Comparison of ENCODE assay signal across 8 cellular contexts in genomic region chr2:224638338-224638823, GRCh38. TPM values are rescaled to one million over a fixed set of nuclear protein-coding genes. Genes with fewer than 3 reads are reported as not detected.
DNase-seq lines count a peak whose midpoint lies in the region; ATAC-seq, FAIRE-seq and TF ChIP-seq lines count a peak whose summit lies in the region.

No MANE protein-coding gene starts in this region.

- peak; percentile 7 for DNase-seq in activated CD8-positive, alpha-beta T cell treated with anti-CD3 and anti-CD28 coated beads for 36 hours
- no peak for DNase-seq in activated CD8-positive, alpha-beta T cell treated with anti-CD3 and anti-CD28 coated beads, Interleukin-2, amount 10 ng/mL, durations not matched to agents 7 days and 5 days
- DNase-seq in T-helper 2 cell treated with Interferon-gamma antibody and Interleukin-4, amounts not matched to agents 5 μg/mL and 100 μg/mL, for 36 hours (ENCODE audit: low spot score) = peak; percentile 44
- DNase-seq in stimulated activated CD4-positive, alpha-beta T cell treated with anti-CD3 and anti-CD28 coated beads, Interleukin-12 subunit alpha, Interleukin-12 subunit beta, amount 100 ng/mL, for 4 hours = peak; percentile 18
- DNase-seq in DMS114 treated with DMSO at 0.1 percent for 48 hours (lab: John Stamatoyannopoulos, UW; ENCODE audit: unreplicated experiment) (no peak), RCC 7860 (ENCODE audit: low spot score) (no peak), NCI-H2107 (lab: John Stamatoyannopoulos, UW) (no peak)

- H3K4me1 Mint-ChIP-seq in activated CD8-positive, alpha-beta T cell treated with anti-CD3 and anti-CD28 coated beads for 36 hours (ENCODE audit: low read depth) = peaks cover 8% of the 10 kb centered on the region
- H3K4me1 Mint-ChIP-seq in activated CD8-positive, alpha-beta T cell treated with anti-CD3 and anti-CD28 coated beads, Interleukin-2, amount 10 ng/mL, durations not matched to agents 7 days and 5 days (ENCODE audit: low read depth) = peaks cover 3% of the 10 kb centered on the region
- peaks cover 5% of the 10 kb centered on the region for H3K4me1 Mint-ChIP-seq in T-helper 2 cell treated with Interferon-gamma antibody and Interleukin-4, amounts not matched to agents 5 μg/mL and 100 μg/mL, for 36 hours (ENCODE audit: low read depth)

- H3K9me3 Mint-ChIP-seq in activated CD8-positive, alpha-beta T cell treated with anti-CD3 and anti-CD28 coated beads for 36 hours = no peaks in the 10 kb centered on the region
- no peaks in the 10 kb centered on the region for H3K9me3 Mint-ChIP-seq in activated CD8-positive, alpha-beta T cell treated with anti-CD3 and anti-CD28 coated beads, Interleukin-2, amount 10 ng/mL, durations not matched to agents 7 days and 5 days (ENCODE audit: insufficient read depth)
- no peaks in the 10 kb centered on the region for H3K9me3 Mint-ChIP-seq in T-helper 2 cell treated with Interferon-gamma antibody and Interleukin-4, amounts not matched to agents 5 μg/mL and 100 μg/mL, for 36 hours

- no peaks in the 10 kb centered on the region for H3K27me3 Mint-ChIP-seq in activated CD8-positive, alpha-beta T cell treated with anti-CD3 and anti-CD28 coated beads for 36 hours
- H3K27me3 Mint-ChIP-seq in activated CD8-positive, alpha-beta T cell treated with anti-CD3 and anti-CD28 coated beads, Interleukin-2, amount 10 ng/mL, durations not matched to agents 7 days and 5 days (ENCODE audit: low read depth) = peaks cover 9% of the 10 kb centered on the region
- no peaks in the 10 kb centered on the region for H3K27me3 Mint-ChIP-seq in T-helper 2 cell treated with Interferon-gamma antibody and Interleukin-4, amounts not matched to agents 5 μg/mL and 100 μg/mL, for 36 hours (ENCODE audit: low read depth)

- peak overlapping the region; percentile 56 for H3K27ac Mint-ChIP-seq in activated CD8-positive, alpha-beta T cell treated with anti-CD3 and anti-CD28 coated beads for 36 hours
- no peak overlapping the region for H3K27ac Mint-ChIP-seq in activated CD8-positive, alpha-beta T cell treated with anti-CD3 and anti-CD28 coated beads, Interleukin-2, amount 10 ng/mL, durations not matched to agents 7 days and 5 days
- H3K27ac Mint-ChIP-seq in T-helper 2 cell treated with Interferon-gamma antibody and Interleukin-4, amounts not matched to agents 5 μg/mL and 100 μg/mL, for 36 hours = peak overlapping the region; percentile 81

- CTCF ChIA-PET in activated CD8-positive, alpha-beta T cell treated with anti-CD3 and anti-CD28 coated beads for 36 hours (lab: Charles Lee) = interaction anchor here (1.3 to 2.8 kb wide), 2 partner anchors 12 to 92 kb away, joined by 3 to 13 read pairs; no protein-coding TSS in a partner anchor
- CTCF ChIA-PET in activated CD8-positive, alpha-beta T cell treated with anti-CD3 and anti-CD28 coated beads, Interleukin-2, amount 10 ng/mL, durations not matched to agents 7 days and 5 days (lab: Charles Lee) = interaction anchor here (2.0 kb wide), 1 partner anchor 13 kb away, joined by 5 read pairs; no protein-coding TSS in a partner anchor

- TF ChIP-seq CTCF in activated CD8-positive, alpha-beta T cell treated with anti-CD3 and anti-CD28 coated beads for 36 hours (IDR thresholded peaks at IDR 0.05) = no peak

- intact Hi-C loops in activated CD8-positive, alpha-beta T cell treated with anti-CD3 and anti-CD28 coated beads for 36 hours (cut with micrococcal nuclease) = no loop called here

- no peak for FAIRE-seq in RCC 7860 (lab: Jason Lieb, UNC)

- no peak overlapping the region for H3K4me3 Mint-ChIP-seq in activated CD8-positive, alpha-beta T cell treated with anti-CD3 and anti-CD28 coated beads for 36 hours
- H3K4me3 Mint-ChIP-seq in activated CD8-positive, alpha-beta T cell treated with anti-CD3 and anti-CD28 coated beads, Interleukin-2, amount 10 ng/mL, durations not matched to agents 7 days and 5 days = no peak overlapping the region
- peak overlapping the region; percentile 4 for H3K4me3 Mint-ChIP-seq in T-helper 2 cell treated with Interferon-gamma antibody and Interleukin-4, amounts not matched to agents 5 μg/mL and 100 μg/mL, for 36 hours

- ATAC-seq in activated CD8-positive, alpha-beta T cell treated with anti-CD3 and anti-CD28 coated beads for 36 hours = no peak
- no peak for ATAC-seq in activated CD8-positive, alpha-beta T cell treated with anti-CD3 and anti-CD28 coated beads, Interleukin-2, amount 10 ng/mL, durations not matched to agents 7 days and 5 days
- ATAC-seq in HG03196 (IDR thresholded peaks at IDR 0.05; ENCODE audit: unreplicated experiment) = peak; percentile 86

- H3K36me3 Mint-ChIP-seq in activated CD8-positive, alpha-beta T cell treated with anti-CD3 and anti-CD28 coated beads for 36 hours (ENCODE audit: low read depth) = no peaks in the 10 kb centered on the region
- no peaks in the 10 kb centered on the region for H3K36me3 Mint-ChIP-seq in activated CD8-positive, alpha-beta T cell treated with anti-CD3 and anti-CD28 coated beads, Interleukin-2, amount 10 ng/mL, durations not matched to agents 7 days and 5 days (ENCODE audit: low read depth)
- no peaks in the 10 kb centered on the region for H3K36me3 Mint-ChIP-seq in T-helper 2 cell treated with Interferon-gamma antibody and Interleukin-4, amounts not matched to agents 5 μg/mL and 100 μg/mL, for 36 hours (ENCODE audit: low read depth)

- POLR2A ChIA-PET in activated CD8-positive, alpha-beta T cell treated with anti-CD3 and anti-CD28 coated beads for 36 hours (lab: Charles Lee) = no interaction called here
- POLR2A ChIA-PET in activated CD8-positive, alpha-beta T cell treated with anti-CD3 and anti-CD28 coated beads, Interleukin-2, amount 10 ng/mL, durations not matched to agents 7 days and 5 days (lab: Charles Lee) = no interaction called here

RNA-seq across cellular contexts. Expression of gene CUL3, which starts 53.2 kb away (rescaled TPM):
- 10 to 100 TPM; 75.0 to 76.7 TPM for total RNA-seq in activated CD8-positive, alpha-beta T cell treated with anti-CD3 and anti-CD28 coated beads for 36 hours
- total RNA-seq in activated CD8-positive, alpha-beta T cell treated with anti-CD3 and anti-CD28 coated beads, Interleukin-2, amount 10 ng/mL, durations not matched to agents 7 days and 5 days = 10 to 100 TPM; 77.9 to 82.0 TPM

Comparison
In these comparisons a context has a peak if more than half of its experiments do, and no peak if none do; other contexts are left out.
1. DNase-seq: peak in activated CD8-positive, alpha-beta T cell treated with anti-CD3 and anti-CD28 coated beads for 36 hours (single experiment), T-helper 2 cell treated with Interferon-gamma antibody and Interleukin-4, amounts not matched to agents 5 μg/mL and 100 μg/mL, for 36 hours (single experiment) and stimulated activated CD4-positive, alpha-beta T cell treated with anti-CD3 and anti-CD28 coated beads, Interleukin-12 subunit alpha, Interleukin-12 subunit beta, amount 100 ng/mL, for 4 hours (single experiment); none in activated CD8-positive, alpha-beta T cell treated with anti-CD3 and anti-CD28 coated beads, Interleukin-2, amount 10 ng/mL, durations not matched to agents 7 days and 5 days (single experiment), DMS114 treated with DMSO at 0.1 percent for 48 hours (single experiment), RCC 7860 (single experiment) and NCI-H2107 (single experiment).